9 cellular contexts compared by ENCODE assay signal in the genomic region with DNA sequence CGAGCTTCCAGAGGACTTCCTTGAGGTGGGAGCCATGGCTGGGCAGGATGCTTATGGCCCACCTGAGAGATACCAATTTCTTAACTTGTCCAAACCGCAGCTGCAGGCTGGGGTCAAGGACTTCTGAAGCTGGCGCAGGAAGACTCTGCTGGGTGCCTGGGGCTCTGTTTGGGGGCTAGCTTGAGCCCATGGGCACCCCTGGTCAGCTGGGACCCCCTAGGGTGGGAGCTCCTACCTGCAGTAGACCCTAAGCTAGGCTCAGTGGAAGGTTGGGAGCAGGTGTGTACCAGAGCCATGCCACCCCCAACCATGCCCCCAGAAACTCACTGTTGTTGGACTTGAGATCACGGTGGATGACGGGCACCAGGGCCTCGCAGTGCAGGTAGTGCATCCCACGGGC. TPM values are rescaled to one million over a fixed set of nuclear protein-coding genes. Genes with fewer than 3 reads are reported as not detected.
DNase-seq lines count a peak whose midpoint lies in the region; ATAC-seq, FAIRE-seq and TF ChIP-seq lines count a peak whose summit lies in the region.
"Had no signal": no experiment of that assay in that cellular context is flagged by ENCODE, and none has a peak within 500 bp of the region (broad histone marks: within the 10 kb centered on the region; RNA-seq: fewer than 3 reads in every experiment).

No MANE protein-coding gene starts in this region.

- TF ChIP-seq RAD21 in A549 (conservative IDR thresholded peaks at IDR 0.05 in 1 of 2, IDR thresholded peaks at IDR 0.05 in 1 of 2), result no peak

- H3K4me3 ChIP-seq in A549, result peak overlapping the region; percentile 92

- CTCF ChIA-PET in A549 (lab: Yijun Ruan, JAX), result interaction anchor here (0.7 to 20.1 kb wide), 9 partner anchors 12 to 272 kb away, joined by 3 to 249 read pairs (median 4); a partner anchor contains a TSS

- intact Hi-C loops in natural killer cell (cut with micrococcal nuclease), result loop anchor here (5.0 kb wide), 1 partner anchor 390 kb away; a partner anchor contains a TSS

- H3K36me3 Mint-ChIP-seq in IgD-negative memory B cell (peaks cover 2% of the 10 kb centered on the region), natural killer cell (no peaks in the 10 kb centered on the region)
- peaks cover 24% of the 10 kb centered on the region for H3K36me3 Mint-ChIP-seq in central memory CD8-positive, alpha-beta T cell (ENCODE audit: insufficient read depth)

- H3K27me3 Mint-ChIP-seq in IgD-negative memory B cell (peaks cover 1% of the 10 kb centered on the region), natural killer cell (ENCODE audit: low read depth in 2 of 2) (no peaks in the 10 kb centered on the region)
- H3K27me3 Mint-ChIP-seq in central memory CD8-positive, alpha-beta T cell, result no peaks in the 10 kb centered on the region

- peak overlapping the region in 1 of 2 experiments; percentile 98; a peak in 2 of 6 replicates for H3K27ac ChIP-seq in A549

- POLR2A ChIA-PET in A549 (lab: Yijun Ruan, JAX), result interaction anchor here (1.5 kb wide), 1 partner anchor 40 kb away, joined by 3 read pairs; no protein-coding TSS in a partner anchor

- 94% methylated on average over 3 of the region's 7 CpGs for WGBS in A549 (ENCODE audit: missing lambda C conversion rate)

- no peak for FAIRE-seq in A549 (lab: Jason Lieb, UNC)

- no peak for ATAC-seq in A549
- ATAC-seq in central memory CD8-positive, alpha-beta T cell (replicated peaks; ENCODE audit: extremely low read depth, poor library complexity, severe bottlenecking), result no peak
- no peak for ATAC-seq in natural killer cell
- no peak for ATAC-seq in HG02981 (IDR thresholded peaks at IDR 0.05; ENCODE audit: unreplicated experiment)
- no peak for ATAC-seq in GM21526 (IDR thresholded peaks at IDR 0.05; ENCODE audit: low FRiP score, unreplicated experiment)

- no peak for DNase-seq in A549 (ENCODE audit: low read depth in 1 of 2, low spot score in 1 of 2)
- DNase-seq in central memory CD8-positive, alpha-beta T cell (ENCODE audit: low spot score in 2 of 2), result no peak
- no peak for DNase-seq in natural killer cell
- no peak for DNase-seq in SIG-M5 treated with dmso at 0.1 percent for 504 hours (lab: John Stamatoyannopoulos, UW; ENCODE audit: unreplicated experiment)
- no peak for DNase-seq in stimulated activated CD4-positive, alpha-beta T cell treated with anti-CD3 and anti-CD28 coated beads, Interleukin-2, amount 100 ng/mL, for 48 hours

- H3K9me3 Mint-ChIP-seq in IgD-negative memory B cell (no peaks in the 10 kb centered on the region), natural killer cell (no peaks in the 10 kb centered on the region)
- no peaks in the 10 kb centered on the region for H3K9me3 Mint-ChIP-seq in central memory CD8-positive, alpha-beta T cell

- H3K4me1 Mint-ChIP-seq in IgD-negative memory B cell (peaks cover 10 to 41% (median 29%) of the 10 kb centered on the region in 3 donors), natural killer cell (peaks cover 45 to 60% of the 10 kb centered on the region in 2 donors)
- peaks cover 46% of the 10 kb centered on the region for H3K4me1 Mint-ChIP-seq in central memory CD8-positive, alpha-beta T cell

- no peak for TF ChIP-seq POLR2A in A549 (IDR thresholded peaks at IDR 0.05; ENCODE audit: low read length)

- H3K27ac Mint-ChIP-seq in IgD-negative memory B cell (peak overlapping the region in 2 of 3 donors; percentile 81 to 86), natural killer cell (peak overlapping the region; percentile 96 to 97)
- peak overlapping the region; percentile 85 for H3K27ac Mint-ChIP-seq in central memory CD8-positive, alpha-beta T cell (ENCODE audit: low read depth)

- peak overlapping the region; percentile 77 for H3K4me2 ChIP-seq in A549

- TF ChIP-seq EP300 in A549 (IDR thresholded peaks at IDR 0.05), result no peak

- H3K4me3 Mint-ChIP-seq in IgD-negative memory B cell, result peak overlapping the region; percentile 89 to 97 (median 95)
- H3K4me3 Mint-ChIP-seq in central memory CD8-positive, alpha-beta T cell, result peak overlapping the region; percentile 96
- peak overlapping the region; percentile 88 for H3K4me3 Mint-ChIP-seq in natural killer cell

- H3K4me1 ChIP-seq in A549, result peaks cover 45% of the 10 kb centered on the region

- TF ChIP-seq CTCF in A549 (IDR thresholded peaks at IDR 0.05), result no peak
- no peak for TF ChIP-seq CTCF in natural killer cell (IDR thresholded peaks at IDR 0.05)

- no peaks in the 10 kb centered on the region for H3K9me3 ChIP-seq in A549

TF ChIP-seq in A549, 52 proteins besides CTCF, POLR2A, EP300 and RAD21 (continues in another document):
- TF ChIP-seq JUNB (IDR thresholded peaks at IDR 0.05) (no peak), CEBPB (IDR thresholded peaks at IDR 0.05) (no peak), EHMT2 (IDR thresholded peaks at IDR 0.05; ENCODE audit: low read depth) (no peak), HOXB13 (CRISPR knock-in tag; IDR thresholded peaks at IDR 0.05; ENCODE audit: low read depth) (no peak), FOXS1 (CRISPR knock-in tag; IDR thresholded peaks at IDR 0.05) (no peak), TFCP2L1 (CRISPR knock-in tag; IDR thresholded peaks at IDR 0.05) (no peak), NR3C1 (IDR thresholded peaks at IDR 0.05) (no peak), CBX8 (IDR thresholded peaks at IDR 0.05) (no peak), JUN (IDR thresholded peaks at IDR 0.05) (no peak)
- TF ChIP-seq, protein P1, sequence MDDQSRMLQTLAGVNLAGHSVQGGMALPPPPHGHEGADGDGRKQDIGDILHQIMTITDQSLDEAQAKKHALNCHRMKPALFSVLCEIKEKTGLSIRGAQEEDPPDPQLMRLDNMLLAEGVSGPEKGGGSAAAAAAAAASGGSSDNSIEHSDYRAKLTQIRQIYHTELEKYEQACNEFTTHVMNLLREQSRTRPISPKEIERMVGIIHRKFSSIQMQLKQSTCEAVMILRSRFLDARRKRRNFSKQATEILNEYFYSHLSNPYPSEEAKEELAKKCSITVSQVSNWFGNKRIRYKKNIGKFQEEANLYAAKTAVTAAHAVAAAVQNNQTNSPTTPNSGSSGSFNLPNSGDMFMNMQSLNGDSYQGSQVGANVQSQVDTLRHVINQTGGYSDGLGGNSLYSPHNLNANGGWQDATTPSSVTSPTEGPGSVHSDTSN (IDR thresholded peaks at IDR 0.05), result no peak

RNA-seq across cellular contexts. Expression of a gene that starts 1.3 kb away (rescaled TPM):
- 16.7 and 18.1 TPM in 2 replicates for polyA plus RNA-seq in A549 (2011; rRNA removed)
- polyA plus RNA-seq in A549 (2012; cell fraction: cytosol; rRNA removed), result 30.6 and 42.9 TPM in 2 replicates
- 47.1 and 61.0 TPM in 2 replicates for polyA plus RNA-seq in A549 (2012; cell fraction: nucleus; rRNA removed)
- 30.9 to 34.9 TPM (median 34.5 TPM) in 3 replicates for polyA plus RNA-seq in A549 (2017; fragmentation: RNase III; extraction: RNeasy Plus Mini Kit Qiagen cat#74134 plus additional on column Dnase treatment)
- 35.2 and 53.1 TPM in 2 replicates for polyA minus RNA-seq in A549 (2011; rRNA and poly(A)+ RNA removed)
- polyA plus RNA-seq in IgD-negative memory B cell, result 26.5 TPM
- 10 to 100 TPM; 85.3 to 94.5 (median 94.0) TPM for total RNA-seq in natural killer cell

RNA-seq across cellular contexts. Expression of a gene that starts 2.9 kb away (rescaled TPM):
- 14.2 and 17.2 TPM in 2 replicates for polyA plus RNA-seq in A549 (2011; rRNA removed)
- 37.5 and 49.6 TPM in 2 replicates for polyA plus RNA-seq in A549 (2012; cell fraction: cytosol; rRNA removed)
- polyA plus RNA-seq in A549 (2012; cell fraction: nucleus; rRNA removed), result 142 and 197 TPM in 2 replicates
- polyA plus RNA-seq in A549 (2017; fragmentation: RNase III; extraction: RNeasy Plus Mini Kit Qiagen cat#74134 plus additional on column Dnase treatment), result 26.6 to 30.8 TPM (median 29.7 TPM) in 3 replicates
- 22.9 and 35.0 TPM in 2 replicates for polyA minus RNA-seq in A549 (2011; rRNA and poly(A)+ RNA removed)
- polyA plus RNA-seq in IgD-negative memory B cell, result 6.8 TPM
- total RNA-seq in natural killer cell, result 100 to 1,000 TPM; 101 to 105 (median 102) TPM

RNA-seq across cellular contexts. Expression of a gene that starts 17.1 kb away (rescaled TPM):
- polyA plus RNA-seq in A549 (2011; rRNA removed) (0.11 and 0.13 TPM in 2 replicates), A549 (2017; fragmentation: RNase III; extraction: RNeasy Plus Mini Kit Qiagen cat#74134 plus additional on column Dnase treatment) (0.49 to 0.50 TPM (median 0.50 TPM) in 3 replicates), IgD-negative memory B cell (not detected)
- 0.61 and 0.74 TPM in 2 replicates for polyA plus RNA-seq in A549 (2012; cell fraction: cytosol; rRNA removed)
- 2.0 and 2.8 TPM in 2 replicates for polyA plus RNA-seq in A549 (2012; cell fraction: nucleus; rRNA removed)
- 0.17 TPM in 1 of 2 replicates, not detected in the other for polyA minus RNA-seq in A549 (2011; rRNA and poly(A)+ RNA removed)
- total RNA-seq in natural killer cell, result 10 to 100 TPM in 1 of 3 donors, 1 to 10 TPM in 2; 6.3 to 11.2 (median 7.1) TPM
- total RNA-seq: G401 had no signal

RNA-seq across cellular contexts. Expression of a gene that starts 25.2 kb away (rescaled TPM):
- polyA plus RNA-seq in A549 (2011; rRNA removed) (9.9 and 10.4 TPM in 2 replicates), A549 (2017; fragmentation: RNase III; extraction: RNeasy Plus Mini Kit Qiagen cat#74134 plus additional on column Dnase treatment) (16.9 to 21.3 TPM (median 17.4 TPM) in 3 replicates), IgD-negative memory B cell (253 TPM)
- polyA plus RNA-seq in A549 (2012; cell fraction: cytosol; rRNA removed), result 20.3 and 32.5 TPM in 2 replicates
- polyA plus RNA-seq in A549 (2012; cell fraction: nucleus; rRNA removed), result 27.9 and 48.3 TPM in 2 replicates
- 9.6 and 15.2 TPM in 2 replicates for polyA minus RNA-seq in A549 (2011; rRNA and poly(A)+ RNA removed)
- 100 to 1,000 TPM; 520 to 776 (median 743) TPM for total RNA-seq in natural killer cell

RNA-seq across cellular contexts. Expression of a gene that starts 36.8 kb away (rescaled TPM):
- polyA plus RNA-seq in A549 (2011; rRNA removed), result 11.6 and 13.8 TPM in 2 replicates
- polyA plus RNA-seq in A549 (2012; cell fraction: cytosol; rRNA removed), result 44.5 and 66.2 TPM in 2 replicates
- polyA plus RNA-seq in A549 (2012; cell fraction: nucleus; rRNA removed), result 112 and 167 TPM in 2 replicates
- polyA plus RNA-seq in A549 (2017; fragmentation: RNase III; extraction: RNeasy Plus Mini Kit Qiagen cat#74134 plus additional on column Dnase treatment), result 39.8 to 46.0 TPM (median 43.8 TPM) in 3 replicates
- 12.3 and 18.7 TPM in 2 replicates for polyA minus RNA-seq in A549 (2011; rRNA and poly(A)+ RNA removed)
- polyA plus RNA-seq in IgD-negative memory B cell, result 16.1 TPM
- 100 to 1,000 TPM; 129 to 137 (median 135) TPM for total RNA-seq in natural killer cell
